Comparison of ENCODE assay signal across 15 cellular contexts in genomic region chr13:97306646-97307045, GRCh38.
A peak's percentile ranks its signal among the peaks of the same experiment; 100 is the strongest.
DNase-seq lines count a peak whose midpoint lies in the region; ATAC-seq, FAIRE-seq and TF ChIP-seq lines count a peak whose summit lies in the region.
"Had no signal": no experiment of that assay in that cellular context is flagged by ENCODE, and none has a peak within 500 bp of the region (broad histone marks: within the 10 kb centered on the region; RNA-seq: fewer than 3 reads in every experiment).

No MANE protein-coding gene starts in this region.

- H3K4me3 ChIP-seq in ACC112 (ENCODE audit: low read depth, low read length) (no peak overlapping the region), endothelial cell of umbilical vein (replicated peaks in 1 of 3; ENCODE audit: insufficient read depth in 1 of 3, low read depth in 1 of 3, low read length in 3 of 3) (no peak overlapping the region), mesendoderm (ENCODE audit: low read length) (no peak overlapping the region)

- no peak overlapping the region for H3K56ac ChIP-seq in mesendoderm (ENCODE audit: low read length)

- FAIRE-seq in RCC 7860 (lab: Jason Lieb, UNC) (no peak), endothelial cell of umbilical vein (lab: Jason Lieb, UNC) (no peak)
- FAIRE-seq: kidney had no signal

- H3K36me3 ChIP-seq in ACC112 (ENCODE audit: insufficient read depth, low read length) (no peaks in the 10 kb centered on the region), endothelial cell of umbilical vein (ENCODE audit: control insufficient read depth in 2 of 2, extremely low read depth in 1 of 2, insufficient read depth in 2 of 2, low read length in 2 of 2) (no peaks in the 10 kb centered on the region), mesendoderm (ENCODE audit: control insufficient read depth, insufficient read depth, low read length) (no peaks in the 10 kb centered on the region)

- no peak overlapping the region for H4K8ac ChIP-seq in mesendoderm (ENCODE audit: low read depth, low read length)

- H3K79me1 ChIP-seq in mesendoderm (ENCODE audit: low read length) = no peaks in the 10 kb centered on the region

- no TSS peak for BruUV-seq in endothelial cell of umbilical vein (replicated peaks; lab: Mats Ljungman, UMichigan)

- TF ChIP-seq CTCF in endothelial cell of umbilical vein (IDR thresholded peaks at IDR 0.05; ENCODE audit: extremely low read depth in 1 of 2, insufficient read depth in 1 of 2, low read depth in 1 of 2, low read length in 2 of 2) = no peak
- TF ChIP-seq CTCF in mesothelial cell of epicardium (IDR thresholded peaks at IDR 0.05; ENCODE audit: unreplicated experiment) = no peak
- TF ChIP-seq CTCF in glutamatergic neuron (IDR thresholded peaks at IDR 0.05; ENCODE audit: partially characterized antibody, unreplicated experiment) = no peak

- no peaks in the 10 kb centered on the region for H3K9me3 ChIP-seq in endothelial cell of umbilical vein (replicated peaks; ENCODE audit: control insufficient read depth, insufficient read depth, low read length)

- H3K4me2 ChIP-seq in endothelial cell of umbilical vein (ENCODE audit: insufficient read depth, low read length) (peak overlapping the region; percentile 56), mesendoderm (ENCODE audit: low read length) (no peak overlapping the region)

- POLR2A ChIA-PET in endothelial cell of umbilical vein (lab: Charles Lee) = no interaction called here

- peak overlapping the region; percentile 40 for H3K18ac ChIP-seq in mesendoderm (ENCODE audit: low read length)

- TF ChIP-seq POLR2A in endothelial cell of umbilical vein (IDR thresholded peaks at IDR 0.05; ENCODE audit: low read depth, low read length) = no peak

- H3K4me3 Mint-ChIP-seq in mesothelial cell of epicardium (no peak overlapping the region), glutamatergic neuron (ENCODE audit: unreplicated experiment) (no peak overlapping the region)

- H2AFZ ChIP-seq in ACC112 (ENCODE audit: low read length, unreplicated experiment) (no peak overlapping the region), endothelial cell of umbilical vein (ENCODE audit: low read depth, low read length) (no peak overlapping the region)

- H3K27me3 Mint-ChIP-seq in mesothelial cell of epicardium (ENCODE audit: low read depth) (no peaks in the 10 kb centered on the region), glutamatergic neuron (ENCODE audit: unreplicated experiment) (peaks cover 3% of the 10 kb centered on the region)
- H3K27me3 Mint-ChIP-seq: progenitor cell of endocrine pancreas had no signal

- no peak for ATAC-seq in GM18868 (IDR thresholded peaks at IDR 0.05; ENCODE audit: unreplicated experiment)

- no peak overlapping the region for H4K5ac ChIP-seq in mesendoderm (ENCODE audit: low read length)

- peaks cover 7% of the 10 kb centered on the region for H3K9me3 Mint-ChIP-seq in mesothelial cell of epicardium
- peaks cover 2% of the 10 kb centered on the region for H3K9me3 Mint-ChIP-seq in glutamatergic neuron (ENCODE audit: unreplicated experiment)

- H3K4me1 ChIP-seq in ACC112 (ENCODE audit: control insufficient read depth, insufficient read depth, low read length, unreplicated experiment) = peaks cover 35% of the 10 kb centered on the region
- H3K4me1 ChIP-seq in endothelial cell of umbilical vein (ENCODE audit: control insufficient read depth, extremely low read depth, insufficient read depth, low read length) = peaks cover 52% of the 10 kb centered on the region
- H3K4me1 ChIP-seq in mesendoderm (ENCODE audit: control insufficient read depth, low read depth, low read length) = peaks cover 5% of the 10 kb centered on the region

- H3K27ac Mint-ChIP-seq in mesothelial cell of epicardium = no peak overlapping the region
- no peak overlapping the region for H3K27ac Mint-ChIP-seq in glutamatergic neuron (ENCODE audit: unreplicated experiment)
- H3K27ac Mint-ChIP-seq: progenitor cell of endocrine pancreas had no signal

- no peak overlapping the region for H2BK15ac ChIP-seq in mesendoderm (replicated peaks; ENCODE audit: low read depth)

- H3K79me2 ChIP-seq in ACC112 (ENCODE audit: control insufficient read depth, insufficient read depth, low read length, unreplicated experiment) = peaks cover 14% of the 10 kb centered on the region
- peaks cover 47% of the 10 kb centered on the region for H3K79me2 ChIP-seq in endothelial cell of umbilical vein (ENCODE audit: control insufficient read depth, insufficient read depth, low read length)
- no peaks in the 10 kb centered on the region for H3K79me2 ChIP-seq in mesendoderm (ENCODE audit: control insufficient read depth, insufficient read depth, low read length)

- no peak overlapping the region for H3K23ac ChIP-seq in mesendoderm (ENCODE audit: low read length)

- H3K27me3 ChIP-seq in ACC112 (ENCODE audit: insufficient read depth, low read length) = no peaks in the 10 kb centered on the region
- H3K27me3 ChIP-seq in endothelial cell of umbilical vein (ENCODE audit: control insufficient read depth in 2 of 2, insufficient read depth in 2 of 2, low read length in 2 of 2) = no peaks in the 10 kb centered on the region
- no peaks in the 10 kb centered on the region for H3K27me3 ChIP-seq in mesendoderm (ENCODE audit: insufficient read depth, low read length, poor library complexity)

- intact Hi-C loops in endothelial cell of umbilical vein (cut with micrococcal nuclease) = no loop called here

- H3K4ac ChIP-seq in mesendoderm (ENCODE audit: low read depth, low read length) = no peak overlapping the region

- H3K36me3 Mint-ChIP-seq in mesothelial cell of epicardium = peaks cover 12% of the 10 kb centered on the region
- no peaks in the 10 kb centered on the region for H3K36me3 Mint-ChIP-seq in glutamatergic neuron (ENCODE audit: unreplicated experiment)

- CTCF ChIA-PET in endothelial cell of umbilical vein (lab: Charles Lee) = interaction anchor here (1.4 to 3.1 kb wide), 4 partner anchors 12 to 197 kb away, joined by 3 to 7 read pairs (median 4); no protein-coding TSS in a partner anchor

- dilution Hi-C loops in endothelial cell of umbilical vein (cut with MboI; ENCODE audit: extremely low pct_ligation_motif_present, low sequenced_read_pairs) = no loop called here

- H4K20me1 ChIP-seq in endothelial cell of umbilical vein (replicated peaks; ENCODE audit: control insufficient read depth, extremely low read depth, insufficient read depth, low read length) = no peaks in the 10 kb centered on the region

- DNase-seq in RCC 7860 (ENCODE audit: low spot score) (peak; percentile 42), endothelial cell of umbilical vein (ENCODE audit: low read depth, low spot score) (no peak), mesendoderm (no peak), DMS114 treated with DMSO at 0.1 percent for 48 hours (lab: John Stamatoyannopoulos, UW; ENCODE audit: unreplicated experiment) (no peak), mesothelial cell of epicardium (ENCODE audit: low spot score in 2 of 2, unreplicated experiment in 2 of 2) (no peak), glutamatergic neuron (no peak)
- DNase-seq: activated effector memory CD4-positive, alpha-beta T cell treated with Interleukin-2 at 50 U/mL for 16 hours; amygdala; COR-L47; kidney; NCI-H446 treated with DMSO at 0.1 percent for 48 hours had no signal

- no peak overlapping the region for H2BK5ac ChIP-seq in mesendoderm (ENCODE audit: low read length)

- H3K27ac ChIP-seq in ACC112 (ENCODE audit: low read depth, low read length) (peak overlapping the region; percentile 90), endothelial cell of umbilical vein (ENCODE audit: insufficient read depth, low read depth, low read length) (peak overlapping the region; percentile 83), mesendoderm (ENCODE audit: low read depth, low read length) (no peak overlapping the region)
- H3K27ac ChIP-seq: VCaP had no signal

- H3K4me1 Mint-ChIP-seq in mesothelial cell of epicardium (peaks cover 30% of the 10 kb centered on the region), glutamatergic neuron (ENCODE audit: low read depth, unreplicated experiment) (peaks cover 37% of the 10 kb centered on the region)

- no peaks in the 10 kb centered on the region for H3K9me1 ChIP-seq in endothelial cell of umbilical vein (replicated peaks; ENCODE audit: control insufficient read depth, extremely low read depth, insufficient read depth, low read length)

- no peak overlapping the region for H2AK5ac ChIP-seq in mesendoderm (ENCODE audit: low read length)

- no peak overlapping the region for H3K9ac ChIP-seq in endothelial cell of umbilical vein (replicated peaks; ENCODE audit: extremely low read depth, insufficient read depth, low read length)
- H3K9ac ChIP-seq in mesendoderm (ENCODE audit: low read length) = no peak overlapping the region

- no peak overlapping the region for H2BK120ac ChIP-seq in mesendoderm (ENCODE audit: low read depth, low read length)

TF ChIP-seq in endothelial cell of umbilical vein, 7 proteins besides CTCF, POLR2A, EP300 and RAD21:
- no peak for TF ChIP-seq EZH2 (IDR thresholded peaks at IDR 0.05; ENCODE audit: borderline replicate concordance, low read depth, low read length, severe bottlenecking)
- no peak for TF ChIP-seq MYC (IDR thresholded peaks at IDR 0.05; ENCODE audit: low read depth, low read length)
- TF ChIP-seq POLR2AphosphoS5 (IDR thresholded peaks at IDR 0.05; ENCODE audit: insufficient read depth, low read depth, low read length) = no peak
- no peak for TF ChIP-seq GATA2 (IDR thresholded peaks at IDR 0.05; ENCODE audit: insufficient read depth, insufficient read length, low read depth, low read length)
- TF ChIP-seq FOS (IDR thresholded peaks at IDR 0.05; ENCODE audit: borderline replicate concordance, insufficient read depth, low read length) = no peak
- no peak for TF ChIP-seq MAX (IDR thresholded peaks at IDR 0.05; ENCODE audit: insufficient read depth, insufficient read length)
- TF ChIP-seq JUN (IDR thresholded peaks at IDR 0.05; ENCODE audit: borderline replicate concordance, insufficient read depth, insufficient read length, low read depth) = no peak
